ENCODE assay signal across 1 cellular context in the genomic region with DNA sequence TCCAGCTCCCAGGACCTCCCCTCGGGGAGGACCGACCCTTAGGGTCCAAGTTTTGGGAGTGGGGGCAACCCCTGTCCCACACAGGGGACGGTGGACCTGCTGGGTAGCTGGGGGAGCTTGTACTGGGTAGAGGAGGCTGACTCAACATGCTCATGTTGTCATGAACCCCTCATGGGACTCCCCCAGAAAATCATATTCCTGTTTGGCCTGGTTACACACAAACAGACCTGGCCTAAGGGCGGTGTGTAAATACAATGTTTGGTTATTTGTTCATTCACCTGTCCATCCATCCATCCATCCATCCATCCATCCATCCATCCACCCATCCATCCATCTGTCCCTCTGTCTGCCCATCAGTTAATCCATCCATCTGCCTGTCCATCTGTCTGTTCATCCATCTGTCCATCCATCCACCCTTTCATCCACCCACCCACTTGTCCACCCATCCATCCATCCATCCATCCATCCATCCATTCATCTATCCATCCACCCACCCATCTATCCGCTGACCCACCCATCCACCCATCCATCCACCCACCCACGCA.
TF ChIP-seq lines count a peak whose summit lies in the region.

No MANE protein-coding gene starts in this region.

TF ChIP-seq in K562, 482 proteins besides CTCF, POLR2A, EP300 and RAD21:
- TF ChIP-seq NFIX (CRISPR knock-in tag; IDR thresholded peaks at IDR 0.05; ENCODE audit: low read depth) (no peak), MEIS2 (IDR thresholded peaks at IDR 0.05; ENCODE audit: partially characterized antibody) (no peak), CC2D1A (IDR thresholded peaks at IDR 0.05) (no peak), GATA2 (CRISPR knock-in tag; IDR thresholded peaks at IDR 0.05) (no peak), OTX1 (CRISPR knock-in tag; IDR thresholded peaks at IDR 0.05) (0 out of 2 replicates have a peak, but pooled peaks have one; percentile 17), EGR1 (conservative IDR thresholded peaks at IDR 0.05) (peak; percentile 46; the same call in 1 of the 2 replicates), NFIC (IDR thresholded peaks at IDR 0.05) (0 out of 2 replicates have a peak, but pooled peaks have one; percentile 2), STAG1 (CRISPR knock-in tag; IDR thresholded peaks at IDR 0.05; ENCODE audit: borderline replicate concordance) (no peak), ILK (tag; IDR thresholded peaks at IDR 0.05; ENCODE audit: borderline replicate concordance, low read depth) (no peak), NRF1 (conservative IDR thresholded peaks at IDR 0.05 in 1 of 2, IDR thresholded peaks at IDR 0.05 in 1 of 2) (no peak)
- TF ChIP-seq, protein P1, sequence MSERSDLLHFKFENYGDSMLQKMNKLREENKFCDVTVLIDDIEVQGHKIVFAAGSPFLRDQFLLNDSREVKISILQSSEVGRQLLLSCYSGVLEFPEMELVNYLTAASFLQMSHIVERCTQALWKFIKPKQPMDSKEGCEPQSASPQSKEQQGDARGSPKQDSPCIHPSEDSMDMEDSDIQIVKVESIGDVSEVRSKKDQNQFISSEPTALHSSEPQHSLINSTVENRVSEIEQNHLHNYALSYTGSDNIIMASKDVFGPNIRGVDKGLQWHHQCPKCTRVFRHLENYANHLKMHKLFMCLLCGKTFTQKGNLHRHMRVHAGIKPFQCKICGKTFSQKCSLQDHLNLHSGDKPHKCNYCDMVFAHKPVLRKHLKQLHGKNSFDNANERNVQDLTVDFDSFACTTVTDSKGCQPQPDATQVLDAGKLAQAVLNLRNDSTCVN (CRISPR knock-in tag; IDR thresholded peaks at IDR 0.05) = 0 out of 2 replicates have a peak, but pooled peaks have one; percentile 32
- TF ChIP-seq, protein P2, sequence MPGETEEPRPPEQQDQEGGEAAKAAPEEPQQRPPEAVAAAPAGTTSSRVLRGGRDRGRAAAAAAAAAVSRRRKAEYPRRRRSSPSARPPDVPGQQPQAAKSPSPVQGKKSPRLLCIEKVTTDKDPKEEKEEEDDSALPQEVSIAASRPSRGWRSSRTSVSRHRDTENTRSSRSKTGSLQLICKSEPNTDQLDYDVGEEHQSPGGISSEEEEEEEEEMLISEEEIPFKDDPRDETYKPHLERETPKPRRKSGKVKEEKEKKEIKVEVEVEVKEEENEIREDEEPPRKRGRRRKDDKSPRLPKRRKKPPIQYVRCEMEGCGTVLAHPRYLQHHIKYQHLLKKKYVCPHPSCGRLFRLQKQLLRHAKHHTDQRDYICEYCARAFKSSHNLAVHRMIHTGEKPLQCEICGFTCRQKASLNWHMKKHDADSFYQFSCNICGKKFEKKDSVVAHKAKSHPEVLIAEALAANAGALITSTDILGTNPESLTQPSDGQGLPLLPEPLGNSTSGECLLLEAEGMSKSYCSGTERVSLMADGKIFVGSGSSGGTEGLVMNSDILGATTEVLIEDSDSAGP (CRISPR knock-in tag; IDR thresholded peaks at IDR 0.05) = no peak
- TF ChIP-seq, protein P3, sequence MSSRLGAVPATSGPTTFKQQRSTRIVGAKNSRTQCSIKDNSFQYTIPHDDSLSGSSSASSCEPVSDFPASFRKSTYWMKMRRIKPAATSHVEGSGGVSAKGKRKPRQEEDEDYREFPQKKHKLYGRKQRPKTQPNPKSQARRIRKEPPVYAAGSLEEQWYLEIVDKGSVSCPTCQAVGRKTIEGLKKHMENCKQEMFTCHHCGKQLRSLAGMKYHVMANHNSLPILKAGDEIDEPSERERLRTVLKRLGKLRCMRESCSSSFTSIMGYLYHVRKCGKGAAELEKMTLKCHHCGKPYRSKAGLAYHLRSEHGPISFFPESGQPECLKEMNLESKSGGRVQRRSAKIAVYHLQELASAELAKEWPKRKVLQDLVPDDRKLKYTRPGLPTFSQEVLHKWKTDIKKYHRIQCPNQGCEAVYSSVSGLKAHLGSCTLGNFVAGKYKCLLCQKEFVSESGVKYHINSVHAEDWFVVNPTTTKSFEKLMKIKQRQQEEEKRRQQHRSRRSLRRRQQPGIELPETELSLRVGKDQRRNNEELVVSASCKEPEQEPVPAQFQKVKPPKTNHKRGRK (tag; IDR thresholded peaks at IDR 0.05) = no peak
- TF ChIP-seq, protein P4, sequence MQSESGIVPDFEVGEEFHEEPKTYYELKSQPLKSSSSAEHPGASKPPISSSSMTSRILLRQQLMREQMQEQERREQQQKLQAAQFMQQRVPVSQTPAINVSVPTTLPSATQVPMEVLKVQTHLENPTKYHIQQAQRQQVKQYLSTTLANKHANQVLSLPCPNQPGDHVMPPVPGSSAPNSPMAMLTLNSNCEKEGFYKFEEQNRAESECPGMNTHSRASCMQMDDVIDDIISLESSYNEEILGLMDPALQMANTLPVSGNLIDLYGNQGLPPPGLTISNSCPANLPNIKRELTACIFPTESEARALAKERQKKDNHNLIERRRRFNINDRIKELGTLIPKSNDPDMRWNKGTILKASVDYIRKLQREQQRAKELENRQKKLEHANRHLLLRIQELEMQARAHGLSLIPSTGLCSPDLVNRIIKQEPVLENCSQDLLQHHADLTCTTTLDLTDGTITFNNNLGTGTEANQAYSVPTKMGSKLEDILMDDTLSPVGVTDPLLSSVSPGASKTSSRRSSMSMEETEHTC (IDR thresholded peaks at IDR 0.05) = no peak
